12 cellular contexts compared by ENCODE assay signal in the genomic region with DNA sequence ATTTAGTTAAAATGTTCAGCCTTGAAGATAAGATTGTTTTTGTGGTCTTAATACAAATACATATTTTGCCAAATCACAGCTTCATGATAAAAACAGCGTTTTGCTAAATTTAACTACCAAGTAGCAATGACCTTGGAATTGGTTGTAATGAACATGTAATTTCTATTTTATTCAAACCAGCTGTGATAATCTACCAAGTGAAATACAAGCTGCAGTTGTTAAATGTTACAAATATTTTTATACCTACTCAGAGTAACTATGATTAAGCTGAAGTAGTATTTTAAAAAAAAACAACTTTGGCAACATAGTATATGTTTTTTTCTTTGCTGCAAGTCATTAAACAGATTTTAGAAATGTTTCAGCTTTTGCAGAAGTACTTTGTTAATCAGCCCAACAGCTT.
"Had no signal": no experiment of that assay in that cellular context is flagged by ENCODE, and none has a peak within 500 bp of the region (broad histone marks: within the 10 kb centered on the region; RNA-seq: fewer than 3 reads in every experiment).

No MANE protein-coding gene starts in this region.

- H3K27ac ChIP-seq: foreskin keratinocyte, tibial nerve, vagina had no signal

- DNase-seq: activated CD4-positive, alpha-beta memory T cell treated with anti-CD3 and anti-CD28 coated beads for 36 hours; activated CD4-positive, alpha-beta T cell treated with anti-CD3 and anti-CD28 coated beads for 1 hour; activated gamma-delta T cell treated with Interleukin-2 at 50 U/mL for 16 hours; activated naive CD8-positive, alpha-beta T cell treated with anti-CD3 and anti-CD28 coated beads, Interleukin-2, amount 10 ng/mL, durations not matched to agents 7 days and 5 days; activated T-cell treated with anti-CD3 and anti-CD28 coated beads, Interleukin-2, amount 50 U/mL, for 72 hours; foreskin keratinocyte; mammary epithelial cell; naive thymus-derived CD4-positive, alpha-beta T cell had no signal

- ATAC-seq: activated T-cell treated with anti-CD3 and anti-CD28 coated beads, Interleukin-2, amount 50 U/mL, for 72 hours; foreskin keratinocyte; naive thymus-derived CD4-positive, alpha-beta T cell; stimulated activated effector memory CD8-positive, alpha-beta T cell treated with anti-CD3 and anti-CD28 coated beads, Interleukin-12 subunit alpha, Interleukin-12 subunit beta, amount 100 ng/mL, for 72 hours had no signal

- H3K4me1 ChIP-seq: foreskin keratinocyte, vagina had no signal

- H3K9me3 ChIP-seq: tibial nerve, vagina had no signal

- H3K36me3 Mint-ChIP-seq: activated naive CD8-positive, alpha-beta T cell treated with anti-CD3 and anti-CD28 coated beads, Interleukin-2, amount 10 ng/mL, durations not matched to agents 7 days and 5 days; stimulated activated effector memory CD8-positive, alpha-beta T cell treated with anti-CD3 and anti-CD28 coated beads, Interleukin-12 subunit alpha, Interleukin-12 subunit beta, amount 100 ng/mL, for 72 hours had no signal

- H3K4me1 Mint-ChIP-seq: activated naive CD8-positive, alpha-beta T cell treated with anti-CD3 and anti-CD28 coated beads, Interleukin-2, amount 10 ng/mL, durations not matched to agents 7 days and 5 days; naive thymus-derived CD4-positive, alpha-beta T cell; stimulated activated effector memory CD8-positive, alpha-beta T cell treated with anti-CD3 and anti-CD28 coated beads, Interleukin-12 subunit alpha, Interleukin-12 subunit beta, amount 100 ng/mL, for 72 hours had no signal

- H3K36me3 ChIP-seq: tibial nerve, vagina had no signal

- H3K4me2 ChIP-seq: smooth muscle cell had no signal

- H3K4me3 Mint-ChIP-seq: activated CD4-positive, alpha-beta memory T cell treated with anti-CD3 and anti-CD28 coated beads for 36 hours; activated naive CD8-positive, alpha-beta T cell treated with anti-CD3 and anti-CD28 coated beads, Interleukin-2, amount 10 ng/mL, durations not matched to agents 7 days and 5 days; activated T-cell treated with anti-CD3 and anti-CD28 coated beads, Interleukin-2, amount 50 U/mL, for 72 hours; naive thymus-derived CD4-positive, alpha-beta T cell; stimulated activated effector memory CD8-positive, alpha-beta T cell treated with anti-CD3 and anti-CD28 coated beads, Interleukin-12 subunit alpha, Interleukin-12 subunit beta, amount 100 ng/mL, for 72 hours had no signal

- H3K27me3 ChIP-seq: tibial nerve, vagina had no signal

- H3K4me3 ChIP-seq: smooth muscle cell, tibial nerve, vagina had no signal

- H3K27ac Mint-ChIP-seq: activated CD4-positive, alpha-beta memory T cell treated with anti-CD3 and anti-CD28 coated beads for 36 hours; activated naive CD8-positive, alpha-beta T cell treated with anti-CD3 and anti-CD28 coated beads, Interleukin-2, amount 10 ng/mL, durations not matched to agents 7 days and 5 days; activated T-cell treated with anti-CD3 and anti-CD28 coated beads, Interleukin-2, amount 50 U/mL, for 72 hours; naive thymus-derived CD4-positive, alpha-beta T cell; stimulated activated effector memory CD8-positive, alpha-beta T cell treated with anti-CD3 and anti-CD28 coated beads, Interleukin-12 subunit alpha, Interleukin-12 subunit beta, amount 100 ng/mL, for 72 hours had no signal
